In genomic region chr5:139268364-139269202, GRCh38 we compare ENCODE assay signal across 14 cellular contexts. TPM values are rescaled to one million over a fixed set of nuclear protein-coding genes. Genes with fewer than 3 reads are reported as not detected.
DNase-seq lines count a peak whose midpoint lies in the region; ATAC-seq, FAIRE-seq and TF ChIP-seq lines count a peak whose summit lies in the region.
"Had no signal": no experiment of that assay in that cellular context is flagged by ENCODE, and none has a peak within 500 bp of the region (broad histone marks: within the 10 kb centered on the region; RNA-seq: fewer than 3 reads in every experiment).

No MANE protein-coding gene starts in this region.

- H3K4me1 ChIP-seq in BLaER1 treated with 17β-estradiol and CSF1 and Interleukin-3, amounts not matched to agents 10 nM and 100 nM = peaks cover 29 to 53% (median 42%) of the 10 kb centered on the region in 10 experiments
- H3K4me1 ChIP-seq in H9 (ENCODE audit: insufficient read depth, low read length) (peaks cover 13% of the 10 kb centered on the region), GM12878 (ENCODE audit: control insufficient read depth, insufficient read depth, low read length) (peaks cover 38% of the 10 kb centered on the region)

- POLR2A ChIA-PET in GM12878 (lab: Charles Lee) = interaction anchor here (0.5 to 3.1 kb wide), 17 partner anchors 9 to 805 kb away, joined by 3 to 14 read pairs (median 4); partner anchors contain the start of genes MATR3, MZB1 and PAIP2

- H3K27me3 Mint-ChIP-seq in H9 (ENCODE audit: low read depth) = no peaks in the 10 kb centered on the region
- H3K27me3 Mint-ChIP-seq: activated naive CD4-positive, alpha-beta T cell treated with anti-CD3 and anti-CD28 coated beads, Interleukin-2, amount 50 U/mL, for 24 hours had no signal

- no peak overlapping the region for H2BK20ac ChIP-seq in H9 (ENCODE audit: low read depth, low read length, poor library complexity, severe bottlenecking)

- in situ Hi-C loops in GM12878 (cut with MboI) = loop anchor here (10.0 to 25.0 kb wide), 2 partner anchors 631 to 694 kb away; partner anchors contain the start of gene HSPA9

- no peak overlapping the region for H2BK15ac ChIP-seq in H9 (ENCODE audit: low read depth, low read length)

- H3K79me2 ChIP-seq in H9 (ENCODE audit: insufficient read depth, low read length) (no peaks in the 10 kb centered on the region), GM12878 (ENCODE audit: control insufficient read depth, insufficient read depth, low read length) (peaks cover 1% of the 10 kb centered on the region)

- no peak overlapping the region for H3K18ac ChIP-seq in H9 (ENCODE audit: insufficient read length, low read depth, low read length)

- H3K4ac ChIP-seq in H9 (ENCODE audit: low read depth, low read length) = no peak overlapping the region

- no peak overlapping the region for H3K4me3 ChIP-seq in BLaER1 treated with 17β-estradiol and CSF1 and Interleukin-3, amounts not matched to agents 10 nM and 100 nM
- 0 out of 2 replicates have a peak overlapping the region, but pooled peaks have one; percentile 6 for H3K4me3 ChIP-seq in GM12878

- SMC1A ChIA-PET in GM12878 (lab: Charles Lee; ENCODE audit: uncharacterized antibody, unreplicated experiment) = interaction anchor here (0.6 to 2.9 kb wide), 21 partner anchors 8 to 628 kb away, joined by 3 to 34 read pairs (median 3); partner anchors contain the start of genes MZB1, PAIP2 and STING1

- peak; percentile 65 for FAIRE-seq in GM12878 (lab: Jason Lieb, UNC)
- FAIRE-seq: urothelium cell line had no signal

- no peaks in the 10 kb centered on the region for H4K20me1 ChIP-seq in BLaER1 treated with 17β-estradiol and CSF1 and Interleukin-3, amounts not matched to agents 10 nM and 100 nM
- no peaks in the 10 kb centered on the region for H4K20me1 ChIP-seq in H9 (ENCODE audit: control insufficient read depth, insufficient read depth, insufficient read length)
- no peaks in the 10 kb centered on the region for H4K20me1 ChIP-seq in GM12878 (ENCODE audit: control insufficient read depth, insufficient read depth)

- H3K4me1 Mint-ChIP-seq in H9 = peaks cover 22 to 24% of the 10 kb centered on the region in 2 experiments

- peak overlapping the region; percentile 34 to 63 (median 55) for H3K4me2 ChIP-seq in BLaER1 treated with 17β-estradiol and CSF1 and Interleukin-3, amounts not matched to agents 10 nM and 100 nM
- no peak overlapping the region for H3K4me2 ChIP-seq in H9 (ENCODE audit: insufficient read depth, insufficient read length, low read length)
- peak overlapping the region; percentile 39 for H3K4me2 ChIP-seq in GM12878 (ENCODE audit: control insufficient read depth, insufficient read depth)

- DNase-seq in H9 (no peak), GM12878 (ENCODE audit: low read depth, low spot score) (no peak), midbrain (lab: John Stamatoyannopoulos, UW) (peak; percentile 74), EL (no peak)
- no peak for DNase-seq in effector CD4-positive, alpha-beta T cell
- DNase-seq in activated CD4-positive, alpha-beta T cell treated with anti-CD3 and anti-CD28 coated beads for 48 hours = no peak
- DNase-seq: DND-41; erythroblast; NCI-H146; stimulated activated CD4-positive, alpha-beta T cell treated with anti-CD3 and anti-CD28 coated beads, Interleukin-4, amount 100 ng/mL, for 4 hours had no signal

- no peaks in the 10 kb centered on the region for H3K36me3 ChIP-seq in BLaER1 treated with 17β-estradiol and CSF1 and Interleukin-3, amounts not matched to agents 10 nM and 100 nM
- no peaks in the 10 kb centered on the region for H3K36me3 ChIP-seq in GM12878 (ENCODE audit: control insufficient read depth in 2 of 2, insufficient read depth in 2 of 2, low read length in 1 of 2)

- no peak overlapping the region for H4K91ac ChIP-seq in H9 (ENCODE audit: insufficient read length, low read depth, low read length)

- no peak overlapping the region for H3K14ac ChIP-seq in H9 (ENCODE audit: insufficient read depth, low read length)

- H3K23ac ChIP-seq in H9 (ENCODE audit: insufficient read length, low read depth, low read length) = no peak overlapping the region

- H2BK12ac ChIP-seq in H9 (ENCODE audit: insufficient read length, low read depth, low read length) = no peak overlapping the region

- TF ChIP-seq CTCF in H9 (conservative IDR thresholded peaks at IDR 0.05) (peak; percentile 33; the same call in 1 of the 3 replicates), GM12878 (IDR thresholded peaks at IDR 0.05 in 2 of 3, conservative IDR thresholded peaks at IDR 0.05 in 1 of 3; ENCODE audit: control insufficient read depth in 2 of 3, extremely low read depth in 1 of 3, insufficient read depth in 1 of 3, low read depth in 3 of 3, low read length in 3 of 3) (peak; percentile 13 to 21 (median 14); a peak in 2 of 6 replicates)

- H3K9me3 Mint-ChIP-seq in H9 = no peaks in the 10 kb centered on the region
- H3K9me3 Mint-ChIP-seq: activated naive CD4-positive, alpha-beta T cell treated with anti-CD3 and anti-CD28 coated beads, Interleukin-2, amount 50 U/mL, for 24 hours had no signal

- BruUV-seq in GM12878 (replicated peaks; lab: Mats Ljungman, UMichigan) = no TSS peak

- RAD21 ChIA-PET in GM12878 (lab: Charles Lee; ENCODE audit: unreplicated experiment) = interaction anchor here (0.7 to 2.4 kb wide), 17 partner anchors 8 to 154 kb away, joined by 3 to 28 read pairs (median 6); partner anchors contain the start of genes MATR3, MZB1 and PAIP2

- H3K27me3 ChIP-seq in BLaER1 treated with 17β-estradiol and CSF1 and Interleukin-3, amounts not matched to agents 10 nM and 100 nM = no peaks in the 10 kb centered on the region
- H3K27me3 ChIP-seq in H9 (ENCODE audit: insufficient read depth, low read length) = no peaks in the 10 kb centered on the region
- H3K27me3 ChIP-seq in GM12878 (replicated peaks in 1 of 2; ENCODE audit: control insufficient read depth in 2 of 2, insufficient read depth in 2 of 2, low read length in 1 of 2) = no peaks in the 10 kb centered on the region

- no peak overlapping the region for H3K56ac ChIP-seq in H9 (ENCODE audit: insufficient read length, low read depth, low read length)

- no peak for TF ChIP-seq POLR2A in GM12878 (IDR thresholded peaks at IDR 0.05; ENCODE audit: low read depth, low read length)

- no peak overlapping the region for H3T11ph ChIP-seq in H9 (ENCODE audit: low read length)

- H2BK5ac ChIP-seq in H9 (ENCODE audit: insufficient read length, low read length) = no peak overlapping the region

- peak overlapping the region in 6 of 11 experiments; percentile 4 to 34 (median 26); a peak in 4 of 22 replicates for H3K27ac ChIP-seq in BLaER1 treated with 17β-estradiol and CSF1 and Interleukin-3, amounts not matched to agents 10 nM and 100 nM
- no peak overlapping the region for H3K27ac ChIP-seq in H9 (ENCODE audit: insufficient read length, low read depth, low read length)
- peak overlapping the region; percentile 40 for H3K27ac ChIP-seq in GM12878 (ENCODE audit: control insufficient read depth, insufficient read depth)

- peaks cover 4% of the 10 kb centered on the region for H3K23me2 ChIP-seq in H9 (ENCODE audit: insufficient read length, low read depth, low read length, poor library complexity, severe bottlenecking)

- CTCF ChIA-PET in GM12878 (lab: Yijun Ruan, JAX) = interaction anchor here (0.5 to 4.1 kb wide), 26 partner anchors 8 to 627 kb away, joined by 3 to 44 read pairs (median 4); partner anchors contain the start of gene PAIP2

- H3K9me3 ChIP-seq in BLaER1 treated with 17β-estradiol and CSF1 and Interleukin-3, amounts not matched to agents 10 nM and 100 nM (replicated peaks in 1 of 11) = no peaks in the 10 kb centered on the region
- H3K9me3 ChIP-seq in H9 (ENCODE audit: control insufficient read depth, low read depth, low read length) (no peaks in the 10 kb centered on the region), GM12878 (replicated peaks; ENCODE audit: control insufficient read depth, insufficient read depth, low read length) (no peaks in the 10 kb centered on the region)

- no peaks in the 10 kb centered on the region for H3K36me3 Mint-ChIP-seq in H9 (ENCODE audit: insufficient read depth in 1 of 3, low read depth in 3 of 3)
- H3K36me3 Mint-ChIP-seq: activated naive CD4-positive, alpha-beta T cell treated with anti-CD3 and anti-CD28 coated beads, Interleukin-2, amount 50 U/mL, for 24 hours had no signal

- no peak overlapping the region for H3K27ac Mint-ChIP-seq in H9
- H3K27ac Mint-ChIP-seq: activated naive CD4-positive, alpha-beta T cell treated with anti-CD3 and anti-CD28 coated beads, Interleukin-2, amount 50 U/mL, for 24 hours had no signal

- peak; percentile 40; the same call in 1 of the 2 replicates for TF ChIP-seq RAD21 in GM12878 (IDR thresholded peaks at IDR 0.05; ENCODE audit: insufficient read depth, low read depth, low read length)

- no peak overlapping the region for H2BK120ac ChIP-seq in H9 (ENCODE audit: low read depth, low read length, poor library complexity, severe bottlenecking)

- H3K4me3 Mint-ChIP-seq in H9 = no peak overlapping the region
- H3K4me3 Mint-ChIP-seq: activated naive CD4-positive, alpha-beta T cell treated with anti-CD3 and anti-CD28 coated beads, Interleukin-2, amount 50 U/mL, for 24 hours had no signal

- no peaks in the 10 kb centered on the region for H3K79me1 ChIP-seq in H9 (ENCODE audit: insufficient read depth, low read depth, low read length, poor library complexity, severe bottlenecking)

- peak overlapping the region in 2 of 11 experiments; percentile 33 to 35; a peak in 2 of 22 replicates for H3K9ac ChIP-seq in BLaER1 treated with 17β-estradiol and CSF1 and Interleukin-3, amounts not matched to agents 10 nM and 100 nM
- H3K9ac ChIP-seq in H9 (ENCODE audit: extremely low read depth, insufficient read length, low read length) = no peak overlapping the region
- no peak overlapping the region for H3K9ac ChIP-seq in GM12878 (ENCODE audit: control insufficient read depth, insufficient read depth, low read length)

- WGBS in H9 (ENCODE audit: extremely low coverage, insufficient read length, low lambda C conversion rate) = no CpG with 5 or more reads among the region's 5 CpGs
- 57% methylated on average over 5 of the region's 5 CpGs for WGBS in GM12878 (ENCODE audit: insufficient coverage, insufficient replicate concordance, low lambda C conversion rate, missing lambda C conversion rate)

- intact Hi-C loops in GM12878 (cut with micrococcal nuclease; ENCODE audit: unreplicated experiment) = loop anchor here (10.0 kb wide), 1 partner anchor 804 kb away; the partner anchor contains the start of gene EGR1

- no peak overlapping the region for H4K8ac ChIP-seq in H9 (replicated peaks; ENCODE audit: insufficient read length, low read depth, low read length)

- H2AK5ac ChIP-seq in H9 (ENCODE audit: insufficient read length, low read length) = no peak overlapping the region

- H4K5ac ChIP-seq in H9 (ENCODE audit: insufficient read length, low read depth, low read length) = no peak overlapping the region

- ATAC-seq in GM12878 = peak; percentile 41
- no peak for ATAC-seq in GM19324 (IDR thresholded peaks at IDR 0.05; ENCODE audit: low FRiP score, unreplicated experiment)

- H2AFZ ChIP-seq in H9 (ENCODE audit: low read length) (no peak overlapping the region), GM12878 (ENCODE audit: control insufficient read depth, low read depth, low read length) (peak overlapping the region; percentile 62)

- TF ChIP-seq EP300 in GM12878 (IDR thresholded peaks at IDR 0.05; ENCODE audit: borderline replicate concordance in 1 of 2, control insufficient read depth in 1 of 2, low read depth in 2 of 2, low read length in 2 of 2) = no peak

RNA-seq across cellular contexts. Expression of gene MATR3, which starts 25.0 kb away (rescaled TPM):
- total RNA-seq in H9 (2021) = 267 and 278 TPM in 2 replicates
- 599 and 630 TPM in 2 replicates for total RNA-seq in GM12878 (2013; cell fraction: nucleolus; rRNA removed)
- total RNA-seq in GM12878 (2014; rRNA removed) = 134 and 173 TPM in 2 replicates
- total RNA-seq in GM12878 (2014; rRNA removed; fragmentation: Illumina TruSeq; extraction: Trizol) = 394 and 401 TPM in 2 replicates
- 180 and 213 TPM in 2 replicates for total RNA-seq in GM12878 (2021)
- polyA plus RNA-seq in GM12878 (2011; ENCODE audit: low read depth) = 70.2 TPM
- 230 and 407 TPM in 2 replicates for polyA plus RNA-seq in GM12878 (2011; rRNA removed)
- polyA plus RNA-seq in GM12878 (2011; cell fraction: cytosol; rRNA removed) = 102 and 125 TPM in 2 replicates
- 123 and 141 TPM in 2 replicates for polyA plus RNA-seq in GM12878 (2011; cell fraction: nucleus; rRNA removed)
- 146 and 152 TPM in 2 replicates for polyA plus RNA-seq in GM12878 (2012)
- polyA plus RNA-seq in GM12878 (2014; fragmentation: Illumina TruSeq; extraction: Trizol) = 276 and 414 TPM in 2 replicates
- polyA plus RNA-seq in GM12878 (2014; fragmentation: Nextera tagmentation; extraction: Ambion mirVana) = 100 to 1,000 TPM; 149 to 187 TPM
- 194 and 201 TPM in 2 replicates for polyA plus RNA-seq in GM12878 (2014; rRNA removed)
- 100 to 1,000 TPM; 347 to 380 TPM for polyA plus RNA-seq in GM12878 (2016; fragmentation: Nextera tagmentation; extraction: Ambion mirVana)
- 284 and 298 TPM in 2 replicates for polyA minus RNA-seq in GM12878 (2011; rRNA and poly(A)+ RNA removed)
- 79.1 and 117 TPM in 2 replicates for polyA minus RNA-seq in GM12878 (2011; cell fraction: cytosol; rRNA and poly(A)+ RNA removed)
- 110 and 161 TPM in 2 replicates for polyA minus RNA-seq in GM12878 (2011; cell fraction: nucleus; rRNA and poly(A)+ RNA removed)
